In genomic region chr11:27420217-27420616, GRCh38 we compare ENCODE assay signal across 16 cellular contexts. TPM values are rescaled to one million over a fixed set of nuclear protein-coding genes. Genes with fewer than 3 reads are reported as not detected.
A peak's percentile ranks its signal among the peaks of the same experiment; 100 is the strongest.
DNase-seq lines count a peak whose midpoint lies in the region; ATAC-seq and TF ChIP-seq lines count a peak whose summit lies in the region.
"Had no signal": no experiment of that assay in that cellular context is flagged by ENCODE, and none has a peak within 500 bp of the region (broad histone marks: within the 10 kb centered on the region; RNA-seq: fewer than 3 reads in every experiment).

No MANE protein-coding gene starts in this region.

- H4K5ac ChIP-seq in H9 (ENCODE audit: insufficient read length, low read depth, low read length): no peak overlapping the region

- no peaks in the 10 kb centered on the region for H3K27me3 ChIP-seq in H9 (ENCODE audit: insufficient read depth, low read length)
- H3K27me3 ChIP-seq in trophoblast cell (ENCODE audit: insufficient read depth, low read length): no peaks in the 10 kb centered on the region
- H3K27me3 ChIP-seq in upper lobe of left lung: no peaks in the 10 kb centered on the region

- TF ChIP-seq POLR2A in upper lobe of left lung (IDR thresholded peaks at IDR 0.05): no peak

- H4K20me1 ChIP-seq in H9 (ENCODE audit: control insufficient read depth, insufficient read depth, insufficient read length): no peaks in the 10 kb centered on the region

- H2AFZ ChIP-seq in H9 (ENCODE audit: low read length) (no peak overlapping the region), trophoblast cell (ENCODE audit: insufficient read depth, low read length, poor library complexity) (no peak overlapping the region)

- peaks cover 81 to 91% of the 10 kb centered on the region in 2 experiments for H3K4me1 Mint-ChIP-seq in H9
- H3K4me1 Mint-ChIP-seq in endothelial cell (ENCODE audit: unreplicated experiment): peaks cover 6% of the 10 kb centered on the region

- H4K91ac ChIP-seq in H9 (ENCODE audit: insufficient read length, low read depth, low read length): no peak overlapping the region
- peak overlapping the region; percentile 55 for H4K91ac ChIP-seq in trophoblast cell (ENCODE audit: low read depth, low read length)

- H2BK15ac ChIP-seq in H9 (ENCODE audit: low read depth, low read length): no peak overlapping the region

- H2AK5ac ChIP-seq in H9 (ENCODE audit: insufficient read length, low read length) (no peak overlapping the region), trophoblast cell (ENCODE audit: low read length) (peak overlapping the region; percentile 62)

- H3K27ac ChIP-seq in H9 (ENCODE audit: insufficient read length, low read depth, low read length): no peak overlapping the region
- no peak overlapping the region for H3K27ac ChIP-seq in trophoblast cell (ENCODE audit: low read depth, low read length)
- H3K27ac ChIP-seq in upper lobe of left lung: no peak overlapping the region

- no peak overlapping the region for H4K8ac ChIP-seq in H9 (replicated peaks; ENCODE audit: insufficient read length, low read depth, low read length)
- H4K8ac ChIP-seq in trophoblast cell (ENCODE audit: low read depth, low read length): peak overlapping the region; percentile 70

- H3T11ph ChIP-seq in H9 (ENCODE audit: low read length): no peak overlapping the region

- no peaks in the 10 kb centered on the region for H3K9me3 ChIP-seq in H9 (ENCODE audit: control insufficient read depth, low read depth, low read length)
- no peaks in the 10 kb centered on the region for H3K9me3 ChIP-seq in trophoblast cell (ENCODE audit: insufficient read depth, low read depth, low read length)
- no peaks in the 10 kb centered on the region for H3K9me3 ChIP-seq in upper lobe of left lung
- H3K9me3 ChIP-seq: HAP-1 had no signal

- H3K4me3 ChIP-seq in trophoblast cell (ENCODE audit: low read depth, low read length) (no peak overlapping the region), upper lobe of left lung (no peak overlapping the region)
- H3K4me3 ChIP-seq: HAP-1 had no signal

- H3K9ac ChIP-seq in H9 (ENCODE audit: extremely low read depth, insufficient read length, low read length) (no peak overlapping the region), trophoblast cell (ENCODE audit: low read length) (no peak overlapping the region)

- peaks cover 5% of the 10 kb centered on the region; the same call in 1 of the 2 replicates for H3K4me1 ChIP-seq in H9 (ENCODE audit: insufficient read depth, low read length)
- peaks cover 2 to 17% of the 10 kb centered on the region in 2 experiments for H3K4me1 ChIP-seq in trophoblast cell (ENCODE audit: control insufficient read depth in 1 of 2, insufficient read depth in 2 of 2, low read length in 2 of 2)
- H3K4me1 ChIP-seq in upper lobe of left lung: peaks cover 0 to 9% (median 2%) of the 10 kb centered on the region in 4 donors

- H3K4me2 ChIP-seq in H9 (ENCODE audit: insufficient read depth, insufficient read length, low read length) (no peak overlapping the region), trophoblast cell (ENCODE audit: low read length) (no peak overlapping the region)

- no peak for DNase-seq in H9
- peak; percentile 66 for DNase-seq in OCI-M2 (lab: John Stamatoyannopoulos, UW; ENCODE audit: unreplicated experiment)
- no peak for DNase-seq in endothelial cell (ENCODE audit: low spot score)
- no peak for DNase-seq in trophoblast cell
- no peak for DNase-seq in upper lobe of left lung
- DNase-seq in NCI-H2171 treated with DMSO at 0.1 percent for 48 hours (lab: John Stamatoyannopoulos, UW): no peak
- DNase-seq: CD8-positive, alpha-beta T cell; EL; NCI-H1092 treated with DMSO at 0.1 percent for 48 hours; NCI-H1694; NCI-H2107; NCI-H345; NCI-H748 treated with DMSO at 0.1 percent for 48 hours; SHP77 treated with DMSO at 0.1 percent for 48 hours had no signal

- WGBS in H9 (ENCODE audit: extremely low coverage, insufficient read length, low lambda C conversion rate): no CpG with 5 or more reads among the region's 4 CpGs
- no CpG with 5 or more reads among the region's 4 CpGs for WGBS in trophoblast cell (ENCODE audit: extremely low coverage, insufficient coverage, insufficient read length)
- WGBS in upper lobe of left lung, 2 donors: 94 to 95% methylated on average over 4 of the region's 4 CpGs

- no peak overlapping the region for H4K12ac ChIP-seq in trophoblast cell (ENCODE audit: low read depth, low read length)

- H2BK120ac ChIP-seq in H9 (ENCODE audit: low read depth, low read length, poor library complexity, severe bottlenecking): no peak overlapping the region
- no peak overlapping the region for H2BK120ac ChIP-seq in trophoblast cell (ENCODE audit: insufficient read depth, low read length, poor library complexity)

- no peak overlapping the region for H3K23ac ChIP-seq in H9 (ENCODE audit: insufficient read length, low read depth, low read length)
- no peak overlapping the region for H3K23ac ChIP-seq in trophoblast cell (ENCODE audit: low read length)

- peaks cover 14% of the 10 kb centered on the region; the same call in 1 of the 2 replicates for H3K79me2 ChIP-seq in H9 (ENCODE audit: insufficient read depth, low read length)
- H3K79me2 ChIP-seq in trophoblast cell (ENCODE audit: control insufficient read depth, insufficient read depth, low read length, poor library complexity): peaks cover 4% of the 10 kb centered on the region

- H3K14ac ChIP-seq in H9 (ENCODE audit: insufficient read depth, low read length) (no peak overlapping the region), trophoblast cell (ENCODE audit: low read length) (peak overlapping the region; percentile 56)

- H3K27ac Mint-ChIP-seq in H9 (peak overlapping the region in 2 of 3 experiments; percentile 15 to 75; a peak in 3 of 7 replicates), endothelial cell (ENCODE audit: unreplicated experiment) (peak overlapping the region; percentile 46)
- H3K27ac Mint-ChIP-seq: CD8-positive, alpha-beta T cell had no signal

- H3K4me3 Mint-ChIP-seq in H9 (no peak overlapping the region), endothelial cell (ENCODE audit: unreplicated experiment) (no peak overlapping the region)
- H3K4me3 Mint-ChIP-seq: CD8-positive, alpha-beta T cell had no signal

- H3K9me3 Mint-ChIP-seq in H9 (no peaks in the 10 kb centered on the region), endothelial cell (ENCODE audit: unreplicated experiment) (no peaks in the 10 kb centered on the region)
- H3K9me3 Mint-ChIP-seq: CD8-positive, alpha-beta T cell had no signal

- H2BK12ac ChIP-seq in H9 (ENCODE audit: insufficient read length, low read depth, low read length) (no peak overlapping the region), trophoblast cell (ENCODE audit: low read length) (no peak overlapping the region)

- H3K36me3 Mint-ChIP-seq in H9 (ENCODE audit: insufficient read depth in 1 of 3, low read depth in 3 of 3): peaks cover 0 to 2% (median 0%) of the 10 kb centered on the region in 3 experiments; a peak in 3 of 7 replicates
- no peaks in the 10 kb centered on the region for H3K36me3 Mint-ChIP-seq in endothelial cell (ENCODE audit: low read depth, unreplicated experiment)
- H3K36me3 Mint-ChIP-seq: CD8-positive, alpha-beta T cell had no signal

- no peaks in the 10 kb centered on the region for H3K23me2 ChIP-seq in H9 (ENCODE audit: insufficient read length, low read depth, low read length, poor library complexity, severe bottlenecking)

- H3K4ac ChIP-seq in H9 (ENCODE audit: low read depth, low read length) (no peak overlapping the region), trophoblast cell (ENCODE audit: low read depth, low read length) (peak overlapping the region; percentile 69)

- H3K18ac ChIP-seq in H9 (ENCODE audit: insufficient read length, low read depth, low read length) (no peak overlapping the region), trophoblast cell (ENCODE audit: low read length) (no peak overlapping the region)

- no peak for TF ChIP-seq EP300 in upper lobe of left lung (IDR thresholded peaks at IDR 0.05)

- H3K56ac ChIP-seq in H9 (ENCODE audit: insufficient read length, low read depth, low read length): no peak overlapping the region

- H3K79me1 ChIP-seq in H9 (ENCODE audit: insufficient read depth, low read depth, low read length, poor library complexity, severe bottlenecking) (no peaks in the 10 kb centered on the region), trophoblast cell (ENCODE audit: low read length) (peaks cover 5% of the 10 kb centered on the region)

- no peak for ATAC-seq in upper lobe of left lung (ENCODE audit: low FRiP score in 2 of 2)
- no peak for ATAC-seq in GM19397 (IDR thresholded peaks at IDR 0.05; ENCODE audit: unreplicated experiment)
- ATAC-seq: CD8-positive, alpha-beta T cell had no signal

- no peak overlapping the region for H2BK5ac ChIP-seq in H9 (ENCODE audit: insufficient read length, low read length)
- peak overlapping the region; percentile 73 for H2BK5ac ChIP-seq in trophoblast cell (ENCODE audit: low read depth, low read length, poor library complexity)

- H3K36me3 ChIP-seq in trophoblast cell (ENCODE audit: control insufficient read depth in 1 of 2, insufficient read depth in 2 of 2, low read length in 2 of 2) (no peaks in the 10 kb centered on the region), upper lobe of left lung (no peaks in the 10 kb centered on the region)
- H3K36me3 ChIP-seq: HAP-1 had no signal

- no peaks in the 10 kb centered on the region for H3K27me3 Mint-ChIP-seq in H9 (ENCODE audit: low read depth)
- no peaks in the 10 kb centered on the region for H3K27me3 Mint-ChIP-seq in endothelial cell (ENCODE audit: unreplicated experiment)

- no peak for TF ChIP-seq CTCF in H9 (conservative IDR thresholded peaks at IDR 0.05)
- no peak for TF ChIP-seq CTCF in endothelial cell (IDR thresholded peaks at IDR 0.05; ENCODE audit: unreplicated experiment)
- TF ChIP-seq CTCF in upper lobe of left lung (IDR thresholded peaks at IDR 0.05): no peak

- no peak overlapping the region for H2BK20ac ChIP-seq in H9 (ENCODE audit: low read depth, low read length, poor library complexity, severe bottlenecking)

RNA-seq across cellular contexts. Expression of gene LGR4, which starts 52.4 kb away (rescaled TPM):
- total RNA-seq in H9 (2021): 97.1 and 99.2 TPM in 2 replicates
- 10.8 TPM for total RNA-seq in endothelial cell (ENCODE audit: unreplicated experiment)
- 56.6 and 59.1 TPM in 2 replicates for polyA plus RNA-seq in trophoblast cell (2013)
- total RNA-seq in upper lobe of left lung: 10 to 100 TPM in 1 of 6 donors, 1 to 10 TPM in 5; 3.1 to 20.2 (median 6.0) TPM

RNA-seq across cellular contexts. Expression of gene CCDC34, which starts 57.2 kb away (rescaled TPM):
- total RNA-seq in H9 (2021) (24.5 and 25.2 TPM in 2 replicates), endothelial cell (ENCODE audit: unreplicated experiment) (5.6 TPM), upper lobe of left lung (1 to 10 TPM in 4 of 6 donors, under 1 TPM in 1, not detected in 1; 1.00 to 6.4 (median 1.6) TPM)
- polyA plus RNA-seq in trophoblast cell (2013): 23.5 and 25.3 TPM in 2 replicates
